In genomic region chr2:32947484-32948143, GRCh38 we compare ENCODE assay signal across 8 cellular contexts. TPM values are rescaled to one million over a fixed set of nuclear protein-coding genes. Genes with fewer than 3 reads are reported as not detected.
DNase-seq lines count a peak whose midpoint lies in the region; ATAC-seq and TF ChIP-seq lines count a peak whose summit lies in the region.

No MANE protein-coding gene starts in this region.

- intact Hi-C loops in activated CD8-positive, alpha-beta T cell treated with anti-CD3 and anti-CD28 coated beads for 36 hours (cut with micrococcal nuclease): loop anchor here (5.0 to 10.0 kb wide), 2 partner anchors 173 to 395 kb away; no protein-coding TSS in a partner anchor

- no peaks in the 10 kb centered on the region for H3K36me3 Mint-ChIP-seq in activated CD8-positive, alpha-beta T cell treated with anti-CD3 and anti-CD28 coated beads for 36 hours (ENCODE audit: low read depth)
- H3K36me3 Mint-ChIP-seq in nephron (ENCODE audit: low read depth): peaks cover 10% of the 10 kb centered on the region

- H3K27ac Mint-ChIP-seq in activated CD8-positive, alpha-beta T cell treated with anti-CD3 and anti-CD28 coated beads for 36 hours: no peak overlapping the region
- peak overlapping the region; percentile 26 to 83 (median 78) for H3K27ac Mint-ChIP-seq in nephron

- POLR2A ChIA-PET in activated CD8-positive, alpha-beta T cell treated with anti-CD3 and anti-CD28 coated beads for 36 hours (lab: Charles Lee): no interaction called here

- peak overlapping the region; percentile 74 for H3K27ac ChIP-seq in BLaER1
- H3K27ac ChIP-seq in fibroblast of lung (ENCODE audit: insufficient read depth, low read length): no peak overlapping the region

- peaks cover 46% of the 10 kb centered on the region for H3K27me3 Mint-ChIP-seq in activated CD8-positive, alpha-beta T cell treated with anti-CD3 and anti-CD28 coated beads for 36 hours
- peaks cover 7% of the 10 kb centered on the region for H3K27me3 Mint-ChIP-seq in nephron (ENCODE audit: low read depth)

- DNase-seq in HuH-7 (ENCODE audit: low spot score) (peak; percentile 40), fibroblast of lung (ENCODE audit: low read depth in 2 of 2) (peak; percentile 56 to 62), ACHN (no peak)
- DNase-seq in activated CD8-positive, alpha-beta T cell treated with anti-CD3 and anti-CD28 coated beads for 36 hours: peak; percentile 30

- CTCF ChIA-PET in activated CD8-positive, alpha-beta T cell treated with anti-CD3 and anti-CD28 coated beads for 36 hours (lab: Charles Lee): no interaction called here

- ATAC-seq in GM19397 (IDR thresholded peaks at IDR 0.05; ENCODE audit: unreplicated experiment) (peak; percentile 23), HG03039 (IDR thresholded peaks at IDR 0.05; ENCODE audit: unreplicated experiment) (no peak)
- peak; percentile 46 for ATAC-seq in activated CD8-positive, alpha-beta T cell treated with anti-CD3 and anti-CD28 coated beads for 36 hours

- H3K4me2 ChIP-seq in BLaER1 (peak overlapping the region; percentile 90), fibroblast of lung (ENCODE audit: extremely low read depth, insufficient read depth, low read length) (peak overlapping the region; percentile 70)

- H3K4me3 Mint-ChIP-seq in activated CD8-positive, alpha-beta T cell treated with anti-CD3 and anti-CD28 coated beads for 36 hours: peak overlapping the region; percentile 43
- peak overlapping the region; percentile 81 to 93 (median 89) for H3K4me3 Mint-ChIP-seq in nephron

- H3K27me3 ChIP-seq in BLaER1: peaks cover 11% of the 10 kb centered on the region
- no peaks in the 10 kb centered on the region for H3K27me3 ChIP-seq in fibroblast of lung (ENCODE audit: control insufficient read depth, insufficient read depth, low read length)

- H3K36me3 ChIP-seq in BLaER1 (no peaks in the 10 kb centered on the region), fibroblast of lung (ENCODE audit: control insufficient read depth, insufficient read depth, low read length) (no peaks in the 10 kb centered on the region)

- H3K4me1 ChIP-seq in BLaER1 (peaks cover 29% of the 10 kb centered on the region), fibroblast of lung (ENCODE audit: control insufficient read depth, extremely low read depth, insufficient read depth, low read length) (no peaks in the 10 kb centered on the region)

- H2AFZ ChIP-seq in fibroblast of lung (ENCODE audit: low read length): peak overlapping the region; percentile 51

- no peaks in the 10 kb centered on the region for H3K9me3 Mint-ChIP-seq in activated CD8-positive, alpha-beta T cell treated with anti-CD3 and anti-CD28 coated beads for 36 hours
- H3K9me3 Mint-ChIP-seq in nephron: no peaks in the 10 kb centered on the region

- no peaks in the 10 kb centered on the region for H3K9me3 ChIP-seq in BLaER1
- no peaks in the 10 kb centered on the region for H3K9me3 ChIP-seq in fibroblast of lung (ENCODE audit: control insufficient read depth, insufficient read depth, low read depth, low read length)

- H4K20me1 ChIP-seq in BLaER1 (no peaks in the 10 kb centered on the region), fibroblast of lung (ENCODE audit: control insufficient read depth, extremely low read depth, insufficient read depth, low read length) (no peaks in the 10 kb centered on the region)

- no peaks in the 10 kb centered on the region for H3K79me2 ChIP-seq in fibroblast of lung (ENCODE audit: control insufficient read depth, insufficient read depth, low read length)

- no peak for TF ChIP-seq CTCF in activated CD8-positive, alpha-beta T cell treated with anti-CD3 and anti-CD28 coated beads for 36 hours (IDR thresholded peaks at IDR 0.05)
- TF ChIP-seq CTCF in fibroblast of lung (conservative IDR thresholded peaks at IDR 0.05 in 1 of 2, IDR thresholded peaks at IDR 0.05 in 1 of 2; ENCODE audit: low read depth in 1 of 2, low read length in 2 of 2): no peak
- no peak for TF ChIP-seq CTCF in nephron (IDR thresholded peaks at IDR 0.05; ENCODE audit: unreplicated experiment in 3 of 3)

- H3K4me3 ChIP-seq in BLaER1 (peak overlapping the region; percentile 89), fibroblast of lung (replicated peaks in 1 of 4; ENCODE audit: control extremely low read depth in 1 of 4, insufficient read depth in 1 of 4, low read depth in 3 of 4, low read length in 4 of 4) (peak overlapping the region; percentile 51 to 76 (median 61))

- peak overlapping the region; percentile 78 for H3K9ac ChIP-seq in BLaER1
- H3K9ac ChIP-seq in fibroblast of lung (ENCODE audit: insufficient read depth, low read length): peak overlapping the region; percentile 45

- peaks cover 6% of the 10 kb centered on the region for H3K4me1 Mint-ChIP-seq in activated CD8-positive, alpha-beta T cell treated with anti-CD3 and anti-CD28 coated beads for 36 hours (ENCODE audit: low read depth)
- H3K4me1 Mint-ChIP-seq in nephron: peaks cover 24% of the 10 kb centered on the region

- in situ Hi-C loops in ACHN (cut with HindIII; ENCODE audit: low pct_ligation_motif_present, low pct_unique_long_range_greater_than_20kb, low sequenced_read_pairs): no loop called here

RNA-seq across cellular contexts. Expression of gene LTBP1, which starts 0.9 kb away (rescaled TPM):
- total RNA-seq in activated CD8-positive, alpha-beta T cell treated with anti-CD3 and anti-CD28 coated beads for 36 hours: under 1 TPM in 1 of 2 experiments, not detected in 1; 0.18 TPM
- total RNA-seq in fibroblast of lung: 190 and 324 TPM in 2 replicates
- polyA plus RNA-seq in fibroblast of lung: 254 and 291 TPM in 2 replicates
- polyA plus RNA-seq in fibroblast of lung (2012): 188 and 194 TPM in 2 replicates
- 195 and 235 TPM in 2 replicates for polyA minus RNA-seq in fibroblast of lung (ENCODE audit: low replicate concordance)

Comparison
In these comparisons a context has a peak if more than half of its experiments do, and no peak if none do; other contexts are left out.
1. RNA of gene LTBP1, which starts 0.9 kb away (total RNA-seq): 190 to 324 TPM in fibroblast of lung; 0.18 TPM in activated CD8-positive, alpha-beta T cell treated with anti-CD3 and anti-CD28 coated beads for 36 hours; every median in the first group is over 100 times any median in the second.